Comparison of ENCODE assay signal across 8 cellular contexts in the genomic region with DNA sequence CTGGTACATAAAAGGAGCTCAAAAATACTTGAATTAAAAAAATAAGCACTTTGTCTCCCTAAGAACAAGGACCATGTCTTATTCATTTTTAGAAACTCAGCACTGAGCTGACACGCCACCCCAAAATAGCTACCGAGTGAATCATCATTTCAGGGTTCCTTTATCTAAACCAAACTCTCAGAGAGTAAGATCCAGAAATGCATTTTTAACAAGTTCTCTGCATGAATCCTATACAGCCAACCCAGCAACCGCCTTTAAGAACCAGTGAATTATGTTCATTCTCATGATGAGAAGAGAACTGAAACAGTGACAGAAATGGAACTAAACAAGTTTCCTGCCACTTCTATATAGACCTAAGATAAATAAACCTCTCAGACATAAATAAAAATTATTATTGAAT. TPM values are rescaled to one million over a fixed set of nuclear protein-coding genes. Genes with fewer than 3 reads are reported as not detected.
DNase-seq lines count a peak whose midpoint lies in the region; ATAC-seq and TF ChIP-seq lines count a peak whose summit lies in the region.

No MANE protein-coding gene starts in this region.

- 39% methylated on average over 3 of the region's 3 CpGs for WGBS in esophagus muscularis mucosa

- TF ChIP-seq CTCF in GM12865 (IDR thresholded peaks at IDR 0.05; ENCODE audit: insufficient read depth, low read depth, low read length, missing control alignments) (no peak), fibroblast of lung (conservative IDR thresholded peaks at IDR 0.05 in 1 of 2, IDR thresholded peaks at IDR 0.05 in 1 of 2; ENCODE audit: low read depth in 1 of 2, low read length in 2 of 2) (no peak), esophagus muscularis mucosa (IDR thresholded peaks at IDR 0.05) (no peak)

- H3K36me3 ChIP-seq in fibroblast of lung (ENCODE audit: control insufficient read depth, insufficient read depth, low read length), result no peaks in the 10 kb centered on the region
- no peaks in the 10 kb centered on the region for H3K36me3 ChIP-seq in esophagus muscularis mucosa

- peak overlapping the region; percentile 7 for H3K4me2 ChIP-seq in fibroblast of lung (ENCODE audit: extremely low read depth, insufficient read depth, low read length)

- H4K20me1 ChIP-seq in fibroblast of lung (ENCODE audit: control insufficient read depth, extremely low read depth, insufficient read depth, low read length), result no peaks in the 10 kb centered on the region

- intact Hi-C loops in esophagus muscularis mucosa (cut with DNase I), result no loop called here

- DNase-seq in GM12865 (ENCODE audit: low read depth), result peak; percentile 83
- peak; percentile 46 to 93 for DNase-seq in fibroblast of lung (ENCODE audit: low read depth in 2 of 2)
- DNase-seq in NCI-H2227 (lab: John Stamatoyannopoulos, UW; ENCODE audit: unreplicated experiment), result no peak
- no peak for DNase-seq in effector CD4-positive, alpha-beta T cell
- DNase-seq in NCI-H1930 (lab: John Stamatoyannopoulos, UW), result no peak
- DNase-seq in esophagus muscularis mucosa (ENCODE audit: extremely low spot score), result no peak

- no peak overlapping the region for H3K9ac ChIP-seq in fibroblast of lung (ENCODE audit: insufficient read depth, low read length)

- H3K4me3 ChIP-seq in GM12865 (ENCODE audit: low read depth, low read length) (peak overlapping the region; percentile 31; the same call in 1 of the 2 replicates), fibroblast of lung (replicated peaks in 1 of 4; ENCODE audit: control extremely low read depth in 1 of 4, insufficient read depth in 1 of 4, low read depth in 3 of 4, low read length in 4 of 4) (no peak overlapping the region), esophagus muscularis mucosa (no peak overlapping the region)

- ATAC-seq in GM19455 (IDR thresholded peaks at IDR 0.05; ENCODE audit: unreplicated experiment), result peak; percentile 78
- ATAC-seq in HG03354 (IDR thresholded peaks at IDR 0.05; ENCODE audit: poor library complexity, severe bottlenecking, unreplicated experiment), result peak; percentile 70

- H3K27me3 ChIP-seq in fibroblast of lung (ENCODE audit: control insufficient read depth, insufficient read depth, low read length), result no peaks in the 10 kb centered on the region
- no peaks in the 10 kb centered on the region for H3K27me3 ChIP-seq in esophagus muscularis mucosa

- no peak for TF ChIP-seq EP300 in esophagus muscularis mucosa (IDR thresholded peaks at IDR 0.05)

- H3K4me1 ChIP-seq in fibroblast of lung (ENCODE audit: control insufficient read depth, extremely low read depth, insufficient read depth, low read length) (peaks cover 11% of the 10 kb centered on the region), esophagus muscularis mucosa (peaks cover 0 to 35% (median 17%) of the 10 kb centered on the region in 4 donors)

- no peak overlapping the region for H2AFZ ChIP-seq in fibroblast of lung (ENCODE audit: low read length)

- H3K9me3 ChIP-seq in fibroblast of lung (ENCODE audit: control insufficient read depth, insufficient read depth, low read depth, low read length), result no peaks in the 10 kb centered on the region
- no peaks in the 10 kb centered on the region for H3K9me3 ChIP-seq in esophagus muscularis mucosa

- no peak for TF ChIP-seq POLR2A in esophagus muscularis mucosa (IDR thresholded peaks at IDR 0.05; ENCODE audit: low read depth)

- H3K79me2 ChIP-seq in fibroblast of lung (ENCODE audit: control insufficient read depth, insufficient read depth, low read length), result peaks cover 45% of the 10 kb centered on the region

- H3K27ac ChIP-seq in fibroblast of lung (ENCODE audit: insufficient read depth, low read length) (no peak overlapping the region), esophagus muscularis mucosa (replicated peaks in 1 of 4) (no peak overlapping the region)

RNA-seq across cellular contexts. Expression of gene C16orf87, which starts 8.7 kb away (rescaled TPM):
- total RNA-seq in fibroblast of lung (9.5 and 12.1 TPM in 2 replicates), esophagus muscularis mucosa (10 to 100 TPM in 1 of 4 donors, 1 to 10 TPM in 3; 7.0 to 11.2 (median 8.6) TPM)
- polyA plus RNA-seq in fibroblast of lung, result 11.4 and 11.6 TPM in 2 replicates
- 8.6 and 10.2 TPM in 2 replicates for polyA plus RNA-seq in fibroblast of lung (2012)
- 1.7 and 2.2 TPM in 2 replicates for polyA minus RNA-seq in fibroblast of lung (ENCODE audit: low replicate concordance)

Comparison
In these comparisons a context has a peak if more than half of its experiments do, and no peak if none do; other contexts are left out.
1. DNase-seq: peak in GM12865 (single experiment) and fibroblast of lung (2 of 2); none in NCI-H2227 (single experiment), effector CD4-positive, alpha-beta T cell (single experiment), NCI-H1930 (0 of 2) and esophagus muscularis mucosa (single experiment).